ENCODE assay signal across 27 cellular contexts in genomic region chr17:54536306-54536705, GRCh38.
"Had no signal": no experiment of that assay in that cellular context is flagged by ENCODE, and none has a peak within 500 bp of the region (broad histone marks: within the 10 kb centered on the region; RNA-seq: fewer than 3 reads in every experiment).

No MANE protein-coding gene starts in this region.

- H3K4me1 ChIP-seq: ascending aorta, SJSA1 had no signal

- H3K27ac ChIP-seq: ascending aorta, SJSA1, VCaP had no signal

- DNase-seq: activated CD4-positive, alpha-beta memory T cell treated with anti-CD3 and anti-CD28 coated beads, Interleukin-2, amount 10 ng/mL, durations not matched to agents 7 days and 5 days; activated CD4-positive, alpha-beta T cell treated with anti-CD3 and anti-CD28 coated beads for 1 hour; activated CD4-positive, alpha-beta T cell treated with anti-CD3 and anti-CD28 coated beads for 48 hours; activated CD4-positive, CD25-positive, alpha-beta regulatory T cell; activated gamma-delta T cell; activated naive CD4-positive, alpha-beta T cell treated with Interleukin-2 at 50 U/mL for 16 hours; activated naive CD8-positive, alpha-beta T cell treated with anti-CD3 and anti-CD28 coated beads, Interleukin-2, amount 10 ng/mL, durations not matched to agents 7 days and 5 days; activated T-cell treated with anti-CD3 and anti-CD28 coated beads, Interleukin-2, amount 50 U/mL, for 1 hour; amygdala; NCI-H1105; NCI-H1417 treated with DMSO at 0.1 percent for 48 hours; NCI-H187 treated with DMSO at 0.1 percent for 48 hours; NCI-H2081; NCI-H2171 treated with DMSO at 0.1 percent for 48 hours; NCI-H2227 treated with DMSO at 0.1 percent for 48 hours; NCI-H446; NCI-H510A treated with DMSO at 0.1 percent for 48 hours; NCI-H69; NCI-H82; SHP77; SW 1271; T-helper 1 cell; T-helper 2 cell; T-helper 9 cell had no signal

- H3K36me3 ChIP-seq: ascending aorta, SJSA1 had no signal

- H3K27me3 ChIP-seq: ascending aorta, SJSA1 had no signal

- H3K4me3 ChIP-seq: ascending aorta, SJSA1 had no signal
